Comparison of ENCODE assay signal across 11 cellular contexts in the genomic region with DNA sequence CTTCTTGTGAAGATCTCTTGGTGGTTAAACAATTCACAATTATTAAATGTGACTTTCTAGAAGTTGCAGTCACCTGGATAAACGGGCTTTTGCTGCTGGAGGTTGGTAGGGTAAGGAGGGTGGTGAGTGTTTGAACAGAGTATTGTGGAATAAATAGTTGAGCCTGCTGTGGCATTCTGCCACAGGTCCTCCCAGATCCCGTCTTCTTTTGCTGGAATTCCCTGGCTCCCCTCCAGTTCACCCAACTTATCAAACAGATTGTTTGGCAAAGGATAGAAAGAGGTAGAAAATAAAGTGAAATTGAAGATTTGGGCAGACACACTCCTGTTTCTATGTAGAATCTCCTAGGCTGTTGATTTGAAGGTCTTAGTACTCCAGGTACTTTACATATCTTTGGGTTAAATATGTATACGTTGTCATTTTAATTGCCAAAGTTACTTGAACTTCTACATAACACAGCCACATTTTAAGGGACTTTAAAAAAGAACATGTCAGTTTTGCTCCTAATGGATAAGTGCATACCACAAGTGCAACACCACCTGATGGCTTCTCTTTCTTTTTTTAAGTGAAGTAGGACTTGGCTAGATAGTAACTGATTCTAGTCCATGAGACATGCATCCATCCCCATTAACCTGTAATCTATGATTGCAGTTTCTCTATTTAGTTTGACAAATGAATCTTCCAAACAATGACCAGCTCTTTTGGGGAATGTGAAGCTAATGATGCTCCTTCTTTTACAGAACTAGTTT.
DNase-seq lines count a peak whose midpoint lies in the region; ATAC-seq, FAIRE-seq and TF ChIP-seq lines count a peak whose summit lies in the region.
"Had no signal": no experiment of that assay in that cellular context is flagged by ENCODE, and none has a peak within 500 bp of the region (broad histone marks: within the 10 kb centered on the region; RNA-seq: fewer than 3 reads in every experiment).

No MANE protein-coding gene starts in this region.

- no peak overlapping the region for H2AFZ ChIP-seq in GM23338
- H2AFZ ChIP-seq in H1 (ENCODE audit: low read length), result peak overlapping the region; percentile 29; the same call in 1 of the 2 replicates

- no peak for TF ChIP-seq POLR2A in H1 (IDR thresholded peaks at IDR 0.05; ENCODE audit: control extremely low read depth in 1 of 2, low read depth in 2 of 2, low read length in 2 of 2)

- no peak overlapping the region for H3K14ac ChIP-seq in H1 (ENCODE audit: insufficient read length)

- H2BK120ac ChIP-seq in H1 (replicated peaks; ENCODE audit: low read depth, low read length), result no peak overlapping the region

- H3K27me3 ChIP-seq in GM23338 (ENCODE audit: insufficient read depth) (no peaks in the 10 kb centered on the region), H1 (replicated peaks in 1 of 4; ENCODE audit: control insufficient read depth in 3 of 4, extremely low read depth in 1 of 4, insufficient read depth in 3 of 4, low read length in 3 of 4) (no peaks in the 10 kb centered on the region)
- no peaks in the 10 kb centered on the region for H3K27me3 ChIP-seq in CD8-positive, alpha-beta T cell (ENCODE audit: insufficient read depth, low read length)
- H3K27me3 ChIP-seq: Peyer's patch, sigmoid colon had no signal

- no peaks in the 10 kb centered on the region for H3K36me3 ChIP-seq in GM23338 (ENCODE audit: insufficient read depth)
- no peaks in the 10 kb centered on the region for H3K36me3 ChIP-seq in H1 (ENCODE audit: control insufficient read depth in 2 of 4, insufficient read depth in 4 of 4, low read length in 3 of 4)
- H3K36me3 ChIP-seq in CD8-positive, alpha-beta T cell (ENCODE audit: insufficient read depth, low read length), result no peaks in the 10 kb centered on the region
- H3K36me3 ChIP-seq: Peyer's patch, sigmoid colon had no signal

- DNase-seq in GM23338 (ENCODE audit: low spot score), result peak; percentile 35
- DNase-seq in NCI-H226, result peak; percentile 90
- DNase-seq in H1 (ENCODE audit: low read depth in 1 of 2, low spot score in 2 of 2), result no peak
- DNase-seq in GM19238 (ENCODE audit: insufficient read length, low spot score), result no peak
- no peak for DNase-seq in NOMO-1 (lab: John Stamatoyannopoulos, UW; ENCODE audit: unreplicated experiment in 2 of 2)
- no peak for DNase-seq in HEK293T (ENCODE audit: extremely low spot score)
- no peak for DNase-seq in CD8-positive, alpha-beta T cell
- DNase-seq: activated naive CD4-positive, alpha-beta T cell treated with anti-CD3 and anti-CD28 coated beads, Interleukin-2, amount 50 U/mL, for 16 hours; Peyer's patch; sigmoid colon had no signal

- no peak overlapping the region for H3K56ac ChIP-seq in H1 (replicated peaks; ENCODE audit: insufficient read length, low read depth, low read length)

- no peaks in the 10 kb centered on the region for H3K23me2 ChIP-seq in H1 (ENCODE audit: low read depth, low read length)

- no peak overlapping the region for H2BK15ac ChIP-seq in H1 (ENCODE audit: low read length)

- H3K27me3 Mint-ChIP-seq in GM23338 (ENCODE audit: insufficient read depth, low read depth, poor library complexity) (no peaks in the 10 kb centered on the region), nephron (ENCODE audit: low read depth) (peaks cover 4% of the 10 kb centered on the region)
- H3K27me3 Mint-ChIP-seq in CD8-positive, alpha-beta T cell (ENCODE audit: low read depth), result peaks cover 5% of the 10 kb centered on the region

- peaks cover 10% of the 10 kb centered on the region; the same call in 2 of the 3 replicates for H3K9me3 Mint-ChIP-seq in GM23338
- peaks cover 10% of the 10 kb centered on the region for H3K9me3 Mint-ChIP-seq in nephron
- no peaks in the 10 kb centered on the region for H3K9me3 Mint-ChIP-seq in CD8-positive, alpha-beta T cell

- no peaks in the 10 kb centered on the region for H3K9me3 ChIP-seq in H1 (ENCODE audit: insufficient read depth in 2 of 2, low read depth in 1 of 2, low read length in 1 of 2)
- H3K9me3 ChIP-seq in CD8-positive, alpha-beta T cell (ENCODE audit: low read length), result no peaks in the 10 kb centered on the region
- H3K9me3 ChIP-seq: Peyer's patch, sigmoid colon had no signal

- H3K27ac Mint-ChIP-seq in GM23338 (peak overlapping the region; percentile 69), nephron (peak overlapping the region; percentile 45 to 81 (median 80))
- no peak overlapping the region for H3K27ac Mint-ChIP-seq in CD8-positive, alpha-beta T cell

- H3K4me2 ChIP-seq in GM23338 (peak overlapping the region; percentile 23), H1 (ENCODE audit: insufficient read depth in 1 of 2, low read depth in 2 of 2, low read length in 2 of 2) (peak overlapping the region; percentile 21 to 30; a peak in 2 of 4 replicates)

- intact Hi-C loops in CD8-positive, alpha-beta T cell (cut with DNase I, micrococcal nuclease), result no loop called here

- 0 out of 2 replicates have a peak overlapping the region, but pooled peaks have one; percentile 95 for H2BK20ac ChIP-seq in H1 (ENCODE audit: low read length)

- no peak overlapping the region for H2BK12ac ChIP-seq in H1 (ENCODE audit: low read depth, low read length)

- H3K9ac ChIP-seq in H1 (replicated peaks in 1 of 4; ENCODE audit: extremely low read depth in 1 of 4, low read depth in 3 of 4, low read length in 3 of 4), result no peak overlapping the region

- H3F3A ChIP-seq in GM23338 (replicated peaks; ENCODE audit: low read depth), result no peaks in the 10 kb centered on the region

- no peak for FAIRE-seq in H1 (lab: Jason Lieb, UNC)

- H2BK5ac ChIP-seq in H1 (ENCODE audit: low read depth, low read length), result 0 out of 2 replicates have a peak overlapping the region, but pooled peaks have one; percentile 0

- peaks cover 36% of the 10 kb centered on the region for H3K4me1 ChIP-seq in GM23338 (ENCODE audit: insufficient read depth)
- H3K4me1 ChIP-seq in H1 (replicated peaks in 1 of 4; ENCODE audit: control insufficient read depth in 3 of 4, insufficient read depth in 4 of 4, low read length in 3 of 4), result peaks cover 0 to 25% (median 4%) of the 10 kb centered on the region in 4 experiments; a peak in 6 of 7 replicates
- no peaks in the 10 kb centered on the region for H3K4me1 ChIP-seq in CD8-positive, alpha-beta T cell (ENCODE audit: insufficient read depth, low read length)

- no peak overlapping the region for H4K5ac ChIP-seq in H1 (ENCODE audit: insufficient read length, low read depth, low read length)

- no peak overlapping the region for H2AK5ac ChIP-seq in H1 (ENCODE audit: low read depth, low read length)

- CTCF ChIA-PET in H1 (lab: Charles Lee; ENCODE audit: partially characterized antibody), result interaction anchor here (1.2 kb wide), 1 partner anchor 21 kb away, joined by 3 read pairs; no protein-coding TSS in a partner anchor
- CTCF ChIA-PET in HEK293T (lab: Yijun Ruan, JAX), result no interaction called here
- CTCF ChIA-PET in CD8-positive, alpha-beta T cell (lab: Charles Lee), result no interaction called here

- H3K27ac ChIP-seq in GM23338 (ENCODE audit: low read depth), result peak overlapping the region; percentile 86
- H3K27ac ChIP-seq in H1 (ENCODE audit: low read depth, low read length), result no peak overlapping the region
- H3K27ac ChIP-seq in CD8-positive, alpha-beta T cell (ENCODE audit: low read depth, low read length), result no peak overlapping the region

- H3K23ac ChIP-seq in H1 (ENCODE audit: insufficient read length), result no peak overlapping the region

- no peaks in the 10 kb centered on the region for H3K79me2 ChIP-seq in GM23338 (replicated peaks; ENCODE audit: insufficient read depth)
- no peaks in the 10 kb centered on the region for H3K79me2 ChIP-seq in H1 (ENCODE audit: control insufficient read depth in 1 of 2, insufficient read depth in 2 of 2, low read length in 2 of 2)

- H3K4me1 Mint-ChIP-seq in GM23338 (peaks cover 39% of the 10 kb centered on the region), nephron (peaks cover 53% of the 10 kb centered on the region)
- H3K4me1 Mint-ChIP-seq in CD8-positive, alpha-beta T cell (ENCODE audit: low read depth), result no peaks in the 10 kb centered on the region

- H3K79me1 ChIP-seq in H1 (ENCODE audit: low read depth, low read length), result no peaks in the 10 kb centered on the region

- no peak for TF ChIP-seq CTCF in GM23338 (conservative IDR thresholded peaks at IDR 0.05; ENCODE audit: low read depth in 2 of 2)
- TF ChIP-seq CTCF in H1 (IDR thresholded peaks at IDR 0.05; ENCODE audit: control extremely low read depth in 1 of 3, insufficient read depth in 1 of 3, low read depth in 1 of 3, low read length in 3 of 3), result no peak
- no peak for TF ChIP-seq CTCF in nephron (IDR thresholded peaks at IDR 0.05; ENCODE audit: unreplicated experiment in 3 of 3)
- TF ChIP-seq CTCF in CD8-positive, alpha-beta T cell (IDR thresholded peaks at IDR 0.05), result no peak

- no peak for TF ChIP-seq RAD21 in H1 (IDR thresholded peaks at IDR 0.05 in 1 of 2, conservative IDR thresholded peaks at IDR 0.05 in 1 of 2; ENCODE audit: low read depth in 2 of 2, low read length in 2 of 2)

- no peak for TF ChIP-seq EP300 in H1 (IDR thresholded peaks at IDR 0.05; ENCODE audit: borderline replicate concordance in 1 of 2, low read depth in 2 of 2, low read length in 2 of 2)

- peaks cover 14% of the 10 kb centered on the region; the same call in 2 of the 3 replicates for H3K36me3 Mint-ChIP-seq in GM23338 (ENCODE audit: low read depth)
- H3K36me3 Mint-ChIP-seq in nephron (ENCODE audit: low read depth), result no peaks in the 10 kb centered on the region
- no peaks in the 10 kb centered on the region for H3K36me3 Mint-ChIP-seq in CD8-positive, alpha-beta T cell

- H4K8ac ChIP-seq in H1 (ENCODE audit: extremely low read depth, insufficient read depth, low read length), result no peak overlapping the region

- no peak overlapping the region for H3K4ac ChIP-seq in H1 (replicated peaks; ENCODE audit: insufficient read length, low read depth, low read length)

- H4K91ac ChIP-seq in H1 (replicated peaks; ENCODE audit: insufficient read length, low read length), result no peak overlapping the region

- no peak overlapping the region for H3K18ac ChIP-seq in H1 (ENCODE audit: extremely low read depth, low read length)

- H3K9me2 ChIP-seq in GM23338 (ENCODE audit: insufficient read depth), result 0 out of 2 replicates have a peak, but pooled peaks cover 6% of the 10 kb centered on the region

- no peaks in the 10 kb centered on the region for H4K20me1 ChIP-seq in GM23338 (replicated peaks; ENCODE audit: insufficient read depth)
- H4K20me1 ChIP-seq in H1 (replicated peaks in 1 of 2; ENCODE audit: control insufficient read depth in 1 of 2, insufficient read depth in 2 of 2, low read length in 2 of 2), result no peaks in the 10 kb centered on the region

- peak; percentile 75 for ATAC-seq in GM23338
- no peak for ATAC-seq in CD8-positive, alpha-beta T cell

- WGBS in H1 (ENCODE audit: extremely low coverage in 1 of 2, insufficient coverage in 1 of 2, insufficient read length in 1 of 2, insufficient replicate concordance in 2 of 2, low coverage in 1 of 2, low lambda C conversion rate in 2 of 2, missing lambda C conversion rate in 1 of 2), 2 experiments, result 36% methylated on average over 3 of the region's 3 CpGs; no CpG with 5 or more reads in 1 of the 2 experiments

- H3K4me3 Mint-ChIP-seq in GM23338, result 0 out of 3 replicates have a peak overlapping the region, but pooled peaks have one; percentile 1
- H3K4me3 Mint-ChIP-seq in nephron, result peak overlapping the region in 1 of 3 experiments; percentile 20
- H3K4me3 Mint-ChIP-seq in CD8-positive, alpha-beta T cell, result no peak overlapping the region

- POLR2A ChIA-PET in H1 (lab: Charles Lee; ENCODE audit: partially characterized antibody) (no interaction called here), HEK293T (lab: Yijun Ruan, JAX) (no interaction called here)
- POLR2A ChIA-PET in CD8-positive, alpha-beta T cell (lab: Charles Lee), result no interaction called here

- H3K4me3 ChIP-seq in GM23338, result peak overlapping the region; percentile 9; the same call in 1 of the 2 replicates
- no peak overlapping the region for H3K4me3 ChIP-seq in H1 (ENCODE audit: extremely low read depth in 1 of 4, insufficient read depth in 2 of 4, low read depth in 3 of 4, low read length in 4 of 4)
- H3K4me3 ChIP-seq in CD8-positive, alpha-beta T cell (ENCODE audit: low read depth, low read length), result no peak overlapping the region
- H3K4me3 ChIP-seq: sigmoid colon had no signal

Comparison
In these comparisons a context has a peak if more than half of its experiments do, and no peak if none do; other contexts are left out.
1. DNase-seq: peak in GM23338 (single experiment) and NCI-H226 (single experiment); none in H1 (0 of 2), GM19238 (single experiment), NOMO-1 (0 of 2), HEK293T (single experiment) and CD8-positive, alpha-beta T cell (0 of 7).